9 cellular contexts compared by ENCODE assay signal in the genomic region with DNA sequence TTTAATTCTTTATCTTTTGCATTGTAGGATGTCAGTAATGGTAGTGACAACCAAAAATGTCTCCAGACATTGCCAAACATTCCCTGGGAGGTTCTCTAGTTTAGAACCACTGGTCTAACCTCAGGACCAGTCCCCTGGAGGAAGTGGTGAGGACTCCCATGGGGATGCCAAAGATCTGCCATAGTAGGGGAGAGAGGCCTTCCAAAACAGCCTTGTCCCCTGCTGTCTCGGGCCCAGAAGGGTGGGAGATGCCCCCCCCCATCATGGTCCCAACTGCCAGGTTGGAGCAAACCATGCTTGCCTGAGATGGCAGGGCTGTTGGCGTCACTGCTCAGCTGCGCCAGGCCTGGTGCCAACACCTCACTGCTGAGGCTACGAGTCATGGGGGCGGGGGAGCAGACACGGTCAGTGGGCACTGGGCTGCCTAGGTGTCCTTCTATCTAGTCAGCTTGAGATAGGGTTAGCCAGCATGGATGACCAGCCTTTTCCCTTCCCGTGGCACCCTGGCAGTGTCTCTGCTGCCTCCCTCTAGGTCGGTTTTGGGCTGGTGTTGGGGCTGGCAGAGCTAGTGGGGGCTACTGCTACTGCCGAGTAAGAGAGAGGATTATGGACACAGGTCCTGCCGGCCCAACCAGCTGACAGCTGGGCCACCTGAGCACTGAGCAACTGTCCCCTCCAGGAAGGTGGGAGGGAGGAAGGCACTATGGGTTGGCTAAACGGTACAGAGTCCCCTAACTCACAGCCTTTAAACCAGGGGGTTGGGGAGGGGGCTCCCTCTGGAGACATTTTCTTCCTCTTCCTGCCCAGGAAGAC. TPM values are rescaled to one million over a fixed set of nuclear protein-coding genes. Genes with fewer than 3 reads are reported as not detected.
DNase-seq lines count a peak whose midpoint lies in the region; ATAC-seq and TF ChIP-seq lines count a peak whose summit lies in the region.
"Had no signal": no experiment of that assay in that cellular context is flagged by ENCODE, and none has a peak within 500 bp of the region (broad histone marks: within the 10 kb centered on the region; RNA-seq: fewer than 3 reads in every experiment).

No MANE protein-coding gene starts in this region.

- no peak overlapping the region for H3K4me3 Mint-ChIP-seq in activated CD8-positive, alpha-beta T cell treated with anti-CD3 and anti-CD28 coated beads for 36 hours

- no peaks in the 10 kb centered on the region for H3K27me3 Mint-ChIP-seq in activated CD8-positive, alpha-beta T cell treated with anti-CD3 and anti-CD28 coated beads for 36 hours

- POLR2A ChIA-PET in GM10248 (lab: Yijun Ruan, JAX): no interaction called here
- POLR2A ChIA-PET in activated CD8-positive, alpha-beta T cell treated with anti-CD3 and anti-CD28 coated beads for 36 hours (lab: Charles Lee): interaction anchor here (6.6 kb wide), 1 partner anchor 10 kb away, joined by 87 read pairs; a partner anchor contains a TSS

- H3K27me3 ChIP-seq in parathyroid adenoma (ENCODE audit: control insufficient read depth, insufficient read depth, low read length): no peaks in the 10 kb centered on the region

- H2AFZ ChIP-seq in parathyroid adenoma: no peak overlapping the region

- no peak for ATAC-seq in activated CD8-positive, alpha-beta T cell treated with anti-CD3 and anti-CD28 coated beads for 36 hours

- H3K79me2 ChIP-seq in parathyroid adenoma: peaks cover 7% of the 10 kb centered on the region

- H3K4me3 ChIP-seq in parathyroid adenoma (ENCODE audit: low read depth, low read length): no peak overlapping the region

- H3K9ac ChIP-seq in parathyroid adenoma: no peak overlapping the region

- intact Hi-C loops in activated CD8-positive, alpha-beta T cell treated with anti-CD3 and anti-CD28 coated beads for 36 hours (cut with micrococcal nuclease): loop anchor here (5.0 kb wide), 1 partner anchor 107 kb away; no protein-coding TSS in a partner anchor

- peak; percentile 53 for DNase-seq in ELR (ENCODE audit: low read depth)
- DNase-seq in MV-4-11 (lab: John Stamatoyannopoulos, UW): peak; percentile 52
- DNase-seq in ecto neural progenitor cell (ENCODE audit: low spot score): peak; percentile 47
- DNase-seq in NCI-H748 (lab: John Stamatoyannopoulos, UW; ENCODE audit: unreplicated experiment): no peak
- no peak for DNase-seq in GM10248 (ENCODE audit: extremely low spot score)
- DNase-seq in NK-92 treated with Interleukin-12 subunit alpha and Interleukin-12 subunit beta, amount 100 ng/mL, for 24 hours (lab: John Stamatoyannopoulos, UW): no peak
- no peak for DNase-seq in activated CD8-positive, alpha-beta T cell treated with anti-CD3 and anti-CD28 coated beads for 36 hours
- DNase-seq: NCI-H345 had no signal

- H3K27ac ChIP-seq in parathyroid adenoma: peak overlapping the region; percentile 32

- no peaks in the 10 kb centered on the region for H3K36me3 ChIP-seq in parathyroid adenoma (ENCODE audit: control insufficient read depth, insufficient read depth, low read length)

- TF ChIP-seq CTCF in parathyroid adenoma (IDR thresholded peaks at IDR 0.05) (no peak), GM10248 (IDR thresholded peaks at IDR 0.05; ENCODE audit: control extremely low read depth, extremely low read depth, low read depth, missing control alignments) (no peak)
- no peak for TF ChIP-seq CTCF in activated CD8-positive, alpha-beta T cell treated with anti-CD3 and anti-CD28 coated beads for 36 hours (IDR thresholded peaks at IDR 0.05)

- H3K9me3 ChIP-seq in parathyroid adenoma (ENCODE audit: control insufficient read depth, low read length): no peaks in the 10 kb centered on the region

- CTCF ChIA-PET in GM10248 (lab: Yijun Ruan, JAX): interaction anchor here (1.1 to 18.6 kb wide), 5 partner anchors 9 to 130 kb away, joined by 4 to 439 read pairs (median 229); a partner anchor contains a TSS
- CTCF ChIA-PET in activated CD8-positive, alpha-beta T cell treated with anti-CD3 and anti-CD28 coated beads for 36 hours (lab: Charles Lee): interaction anchor here (0.7 to 9.9 kb wide), 4 partner anchors 8 to 127 kb away, joined by 3 to 211 read pairs (median 17); a partner anchor contains a TSS

- peaks cover 37% of the 10 kb centered on the region for H3K4me1 Mint-ChIP-seq in activated CD8-positive, alpha-beta T cell treated with anti-CD3 and anti-CD28 coated beads for 36 hours (ENCODE audit: low read depth)

- H3K9me3 Mint-ChIP-seq in activated CD8-positive, alpha-beta T cell treated with anti-CD3 and anti-CD28 coated beads for 36 hours: no peaks in the 10 kb centered on the region

- no peak overlapping the region for H3K27ac Mint-ChIP-seq in activated CD8-positive, alpha-beta T cell treated with anti-CD3 and anti-CD28 coated beads for 36 hours

- H3K4me1 ChIP-seq in parathyroid adenoma: peaks cover 58% of the 10 kb centered on the region

- no peaks in the 10 kb centered on the region for H3K36me3 Mint-ChIP-seq in activated CD8-positive, alpha-beta T cell treated with anti-CD3 and anti-CD28 coated beads for 36 hours (ENCODE audit: low read depth)

- no peak overlapping the region for H3K4me2 ChIP-seq in parathyroid adenoma (ENCODE audit: low read length)

RNA-seq across cellular contexts. Expression of a gene that starts 8.3 kb away (rescaled TPM):
- 1 to 10 TPM; 3.5 to 4.3 TPM for total RNA-seq in activated CD8-positive, alpha-beta T cell treated with anti-CD3 and anti-CD28 coated beads for 36 hours

Comparison
In these comparisons a context has a peak if more than half of its experiments do, and no peak if none do; other contexts are left out.
1. DNase-seq: peak in ELR (single experiment), MV-4-11 (single experiment) and ecto neural progenitor cell (single experiment); none in NCI-H748 (single experiment), GM10248 (single experiment), NK-92 treated with Interleukin-12 subunit alpha and Interleukin-12 subunit beta, amount 100 ng/mL, for 24 hours (single experiment) and activated CD8-positive, alpha-beta T cell treated with anti-CD3 and anti-CD28 coated beads for 36 hours (single experiment).